ENCODE assay signal across 9 cellular contexts in genomic region chr12:53791735-53792326, GRCh38. TPM values are rescaled to one million over a fixed set of nuclear protein-coding genes. Genes with fewer than 3 reads are reported as not detected.
DNase-seq lines count a peak whose midpoint lies in the region; ATAC-seq and TF ChIP-seq lines count a peak whose summit lies in the region.
"Had no signal": no experiment of that assay in that cellular context is flagged by ENCODE, and none has a peak within 500 bp of the region (broad histone marks: within the 10 kb centered on the region; RNA-seq: fewer than 3 reads in every experiment).

No MANE protein-coding gene starts in this region.

- TF ChIP-seq CTCF in fibroblast of the aortic adventitia (IDR thresholded peaks at IDR 0.05; ENCODE audit: insufficient read depth, low read length): peak; percentile 39
- no peak for TF ChIP-seq CTCF in coronary artery (IDR thresholded peaks at IDR 0.05)

- no peaks in the 10 kb centered on the region for H3K9me3 Mint-ChIP-seq in stimulated activated naive CD8-positive, alpha-beta T cell treated with anti-CD3 and anti-CD28 coated beads, Interleukin-15, amount 100 ng/mL, for 72 hours
- H3K9me3 Mint-ChIP-seq: central memory CD8-positive, alpha-beta T cell had no signal

- no peak overlapping the region for H3K27ac ChIP-seq in coronary artery

- H3K4me1 Mint-ChIP-seq in stimulated activated naive CD8-positive, alpha-beta T cell treated with anti-CD3 and anti-CD28 coated beads, Interleukin-15, amount 100 ng/mL, for 72 hours: no peaks in the 10 kb centered on the region
- H3K4me1 Mint-ChIP-seq: central memory CD8-positive, alpha-beta T cell had no signal

- no peak for ATAC-seq in stimulated activated naive CD8-positive, alpha-beta T cell treated with anti-CD3 and anti-CD28 coated beads, Interleukin-15, amount 100 ng/mL, for 72 hours
- no peak for ATAC-seq in HG02970 (IDR thresholded peaks at IDR 0.05; ENCODE audit: low FRiP score, unreplicated experiment)

- peaks cover 5% of the 10 kb centered on the region for H3K27me3 Mint-ChIP-seq in stimulated activated naive CD8-positive, alpha-beta T cell treated with anti-CD3 and anti-CD28 coated beads, Interleukin-15, amount 100 ng/mL, for 72 hours

- H3K4me3 ChIP-seq in fibroblast of the aortic adventitia (ENCODE audit: low read depth, low read length): no peak overlapping the region
- H3K4me3 ChIP-seq in coronary artery: no peak overlapping the region

- DNase-seq in stimulated activated CD4-positive, alpha-beta T cell treated with anti-CD3 and anti-CD28 coated beads, Interleukin-12 subunit alpha, Interleukin-12 subunit beta, amount 100 ng/mL, for 4 hours: peak; percentile 34
- DNase-seq in stimulated activated CD4-positive, alpha-beta T cell treated with anti-CD3 and anti-CD28 coated beads, Interleukin-1b, Interleukin-23, amount 100 ng/mL, for 48 hours: no peak
- peak; percentile 40 for DNase-seq in activated CD4-positive, alpha-beta T cell treated with anti-CD3 and anti-CD28 coated beads for 48 hours
- DNase-seq in fibroblast of the aortic adventitia (ENCODE audit: low read depth): no peak
- DNase-seq in stimulated activated naive CD8-positive, alpha-beta T cell treated with anti-CD3 and anti-CD28 coated beads, Interleukin-15, amount 100 ng/mL, for 72 hours: peak; percentile 5 to 12
- DNase-seq in medulla oblongata (ENCODE audit: extremely low spot score): no peak
- DNase-seq in coronary artery (ENCODE audit: low spot score): no peak

- no peak overlapping the region for H3K4me3 Mint-ChIP-seq in stimulated activated naive CD8-positive, alpha-beta T cell treated with anti-CD3 and anti-CD28 coated beads, Interleukin-15, amount 100 ng/mL, for 72 hours
- H3K4me3 Mint-ChIP-seq: central memory CD8-positive, alpha-beta T cell had no signal

- H3K27ac Mint-ChIP-seq in stimulated activated naive CD8-positive, alpha-beta T cell treated with anti-CD3 and anti-CD28 coated beads, Interleukin-15, amount 100 ng/mL, for 72 hours: no peak overlapping the region

RNA-seq across cellular contexts. Expression of gene CISTR, which starts 40.1 kb away (rescaled TPM):
- not detected in 2 replicates for total RNA-seq in fibroblast of the aortic adventitia (ENCODE audit: low replicate concordance)

Comparison
In these comparisons a context has a peak if more than half of its experiments do, and no peak if none do; other contexts are left out.
1. DNase-seq: peak in stimulated activated CD4-positive, alpha-beta T cell treated with anti-CD3 and anti-CD28 coated beads, Interleukin-12 subunit alpha, Interleukin-12 subunit beta, amount 100 ng/mL, for 4 hours (single experiment), activated CD4-positive, alpha-beta T cell treated with anti-CD3 and anti-CD28 coated beads for 48 hours (single experiment) and stimulated activated naive CD8-positive, alpha-beta T cell treated with anti-CD3 and anti-CD28 coated beads, Interleukin-15, amount 100 ng/mL, for 72 hours (2 of 2); none in stimulated activated CD4-positive, alpha-beta T cell treated with anti-CD3 and anti-CD28 coated beads, Interleukin-1b, Interleukin-23, amount 100 ng/mL, for 48 hours (single experiment), fibroblast of the aortic adventitia (single experiment), medulla oblongata (single experiment) and coronary artery (single experiment).